Comparison of ENCODE assay signal across 1 cellular context in the genomic region with DNA sequence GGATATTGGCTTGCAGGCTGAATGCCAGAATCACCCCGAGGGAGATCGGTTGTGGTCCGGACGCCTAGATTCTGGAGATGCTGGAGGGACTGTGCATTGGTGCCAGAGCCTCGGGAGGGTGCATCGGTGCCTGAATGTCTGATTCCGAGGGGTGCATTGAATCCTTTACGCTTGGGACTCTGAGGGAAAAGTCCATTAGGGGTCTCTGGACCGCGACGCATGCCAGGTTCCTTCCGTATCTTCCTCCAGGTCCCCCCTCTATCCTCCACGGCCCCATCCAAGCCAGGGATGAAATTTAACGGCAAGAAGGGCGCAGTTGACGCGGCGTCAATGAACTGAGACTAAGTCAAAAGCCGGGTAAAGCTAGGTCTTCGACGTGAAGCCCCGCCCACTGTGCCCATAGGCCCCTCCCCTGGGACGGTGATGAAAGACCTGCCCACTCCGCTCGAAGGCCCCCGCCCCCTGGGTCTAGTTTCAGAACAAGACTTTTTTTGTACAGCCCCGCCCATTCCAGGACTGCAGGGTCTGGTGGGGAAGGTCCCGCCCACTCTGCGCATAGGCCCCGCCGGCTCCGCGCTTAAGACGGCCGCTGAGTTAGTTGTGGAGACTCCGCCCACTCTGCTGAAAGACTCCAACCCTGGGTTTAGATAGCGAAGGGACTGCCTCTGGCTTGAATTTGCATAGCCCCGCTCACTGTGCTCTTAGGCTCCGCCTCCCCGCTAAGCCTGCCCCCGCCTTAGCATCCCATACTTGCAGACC.
A peak's percentile ranks its signal among the peaks of the same experiment; 100 is the strongest.
TF ChIP-seq lines count a peak whose summit lies in the region.

No MANE protein-coding gene starts in this region.

TF ChIP-seq in HEK293, 187 proteins besides CTCF, POLR2A, EP300 and RAD21 (continued from another document and continues in another):
- TF ChIP-seq, protein P1, sequence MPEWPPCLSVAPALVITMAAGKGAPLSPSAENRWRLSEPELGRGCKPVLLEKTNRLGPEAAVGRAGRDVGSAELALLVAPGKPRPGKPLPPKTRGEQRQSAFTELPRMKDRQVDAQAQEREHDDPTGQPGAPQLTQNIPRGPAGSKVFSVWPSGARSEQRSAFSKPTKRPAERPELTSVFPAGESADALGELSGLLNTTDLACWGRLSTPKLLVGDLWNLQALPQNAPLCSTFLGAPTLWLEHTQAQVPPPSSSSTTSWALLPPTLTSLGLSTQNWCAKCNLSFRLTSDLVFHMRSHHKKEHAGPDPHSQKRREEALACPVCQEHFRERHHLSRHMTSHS (tag by site-specific recombination; IDR thresholded peaks at IDR 0.05) = no peak
- TF ChIP-seq SP7 (tag by site-specific recombination; IDR thresholded peaks at IDR 0.05) (no peak; the same call in 1 of the 2 replicates), GLIS2 (tag by site-specific recombination; IDR thresholded peaks at IDR 0.05) (peak; percentile 89; the same call in 1 of the 2 replicates), ZNF239 (tag by site-specific recombination; IDR thresholded peaks at IDR 0.05) (no peak), ZNF544 (tag by site-specific recombination; IDR thresholded peaks at IDR 0.05) (no peak), ZNF155 (tag by site-specific recombination; IDR thresholded peaks at IDR 0.05) (no peak), ZNF416 (tag by site-specific recombination; IDR thresholded peaks at IDR 0.05) (no peak), GLI2 (tag by site-specific recombination; IDR thresholded peaks at IDR 0.05; ENCODE audit: borderline replicate concordance, low read depth) (no peak; the same call in 1 of the 2 replicates), ZNF596 (tag by site-specific recombination; IDR thresholded peaks at IDR 0.05) (0 out of 2 replicates have a peak, but pooled peaks have one; percentile 9), ZNF626 (tag by site-specific recombination; IDR thresholded peaks at IDR 0.05) (no peak), ZNF558 (tag by site-specific recombination; IDR thresholded peaks at IDR 0.05) (peak; percentile 60; the same call in 1 of the 2 replicates), ZNF426 (tag by site-specific recombination; IDR thresholded peaks at IDR 0.05) (no peak), ZSCAN30 (tag by site-specific recombination; IDR thresholded peaks at IDR 0.05) (no peak), FEZF1 (tag by site-specific recombination; IDR thresholded peaks at IDR 0.05) (no peak), ZNF664 (tag by site-specific recombination; IDR thresholded peaks at IDR 0.05) (no peak), ZNF791 (tag by site-specific recombination; IDR thresholded peaks at IDR 0.05) (no peak), ZNF354C (tag by site-specific recombination; IDR thresholded peaks at IDR 0.05; ENCODE audit: borderline replicate concordance, low read depth) (no peak), ZNF302 (tag by site-specific recombination; IDR thresholded peaks at IDR 0.05; ENCODE audit: low read depth) (no peak), SCRT1 (tag by site-specific recombination; IDR thresholded peaks at IDR 0.05; ENCODE audit: borderline replicate concordance) (no peak), OSR2 (tag by site-specific recombination; IDR thresholded peaks at IDR 0.05) (no peak), ZNF37A (tag by site-specific recombination; IDR thresholded peaks at IDR 0.05) (no peak), MZF1 (tag by site-specific recombination; IDR thresholded peaks at IDR 0.05; ENCODE audit: borderline replicate concordance) (no peak), GLIS1 (tag by site-specific recombination; IDR thresholded peaks at IDR 0.05) (peak; percentile 8; the same call in 1 of the 2 replicates), ZNF837 (tag by site-specific recombination; IDR thresholded peaks at IDR 0.05) (no peak), ZNF555 (tag by site-specific recombination; conservative IDR thresholded peaks at IDR 0.05) (no peak), ZNF549 (tag by site-specific recombination; IDR thresholded peaks at IDR 0.05) (no peak), ZBTB20 (tag by site-specific recombination; IDR thresholded peaks at IDR 0.05) (no peak), ZNF529 (tag by site-specific recombination; IDR thresholded peaks at IDR 0.05; ENCODE audit: insufficient replicate concordance) (no peak), ZNF521 (tag by site-specific recombination; IDR thresholded peaks at IDR 0.05) (no peak), ZBTB48 (tag by site-specific recombination; IDR thresholded peaks at IDR 0.05) (peak; percentile 66), ZNF530 (tag by site-specific recombination; IDR thresholded peaks at IDR 0.05; ENCODE audit: low read depth) (no peak), REPIN1 (tag by site-specific recombination; IDR thresholded peaks at IDR 0.05; ENCODE audit: low read depth) (no peak)
- TF ChIP-seq, protein P2, sequence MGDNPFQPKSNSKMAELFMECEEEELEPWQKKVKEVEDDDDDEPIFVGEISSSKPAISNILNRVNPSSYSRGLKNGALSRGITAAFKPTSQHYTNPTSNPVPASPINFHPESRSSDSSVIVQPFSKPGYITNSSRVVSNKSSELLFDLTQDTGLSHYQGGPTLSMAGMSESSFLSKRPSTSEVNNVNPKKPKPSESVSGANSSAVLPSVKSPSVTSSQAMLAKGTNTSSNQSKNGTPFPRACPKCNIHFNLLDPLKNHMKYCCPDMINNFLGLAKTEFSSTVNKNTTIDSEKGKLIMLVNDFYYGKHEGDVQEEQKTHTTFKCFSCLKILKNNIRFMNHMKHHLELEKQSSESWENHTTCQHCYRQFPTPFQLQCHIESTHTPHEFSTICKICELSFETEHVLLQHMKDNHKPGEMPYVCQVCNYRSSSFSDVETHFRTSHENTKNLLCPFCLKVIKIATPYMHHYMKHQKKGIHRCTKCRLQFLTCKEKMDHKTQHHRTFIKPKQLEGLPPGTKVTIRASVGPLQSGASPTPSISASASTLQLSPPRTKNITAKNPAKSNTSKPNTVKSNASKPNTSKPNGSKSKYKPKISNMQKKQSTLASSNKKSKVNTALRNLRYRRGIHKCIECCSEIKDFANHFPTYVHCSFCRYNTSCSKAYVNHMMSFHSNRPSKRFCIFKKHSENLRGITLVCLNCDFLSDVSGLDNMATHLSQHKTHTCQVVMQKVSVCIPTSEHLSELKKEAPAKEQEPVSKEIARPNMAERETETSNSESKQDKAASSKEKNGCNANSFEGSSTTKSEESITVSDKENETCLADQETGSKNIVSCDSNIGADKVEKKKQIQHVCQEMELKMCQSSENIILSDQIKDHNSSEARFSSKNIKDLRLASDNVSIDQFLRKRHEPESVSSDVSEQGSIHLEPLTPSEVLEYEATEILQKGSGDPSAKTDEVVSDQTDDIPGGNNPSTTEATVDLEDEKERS (tag by site-specific recombination; IDR thresholded peaks at IDR 0.05) = no peak
- TF ChIP-seq, protein P3, sequence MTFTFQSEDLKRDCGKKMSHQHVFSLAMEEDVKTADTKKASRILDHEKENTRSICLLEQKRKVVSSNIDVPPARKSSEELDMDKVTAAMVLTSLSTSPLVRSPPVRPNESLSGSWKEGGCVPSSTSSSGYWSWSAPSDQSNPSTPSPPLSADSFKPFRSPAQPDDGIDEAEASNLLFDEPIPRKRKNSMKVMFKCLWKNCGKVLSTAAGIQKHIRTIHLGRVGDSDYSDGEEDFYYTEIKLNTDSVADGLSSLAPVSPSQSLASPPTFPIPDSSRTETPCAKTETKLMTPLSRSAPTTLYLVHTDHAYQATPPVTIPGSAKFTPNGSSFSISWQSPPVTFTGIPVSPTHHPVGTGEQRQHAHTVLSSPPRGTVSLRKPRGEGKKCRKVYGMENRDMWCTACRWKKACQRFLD (tag by site-specific recombination; IDR thresholded peaks at IDR 0.05) = no peak
- TF ChIP-seq, protein P4, sequence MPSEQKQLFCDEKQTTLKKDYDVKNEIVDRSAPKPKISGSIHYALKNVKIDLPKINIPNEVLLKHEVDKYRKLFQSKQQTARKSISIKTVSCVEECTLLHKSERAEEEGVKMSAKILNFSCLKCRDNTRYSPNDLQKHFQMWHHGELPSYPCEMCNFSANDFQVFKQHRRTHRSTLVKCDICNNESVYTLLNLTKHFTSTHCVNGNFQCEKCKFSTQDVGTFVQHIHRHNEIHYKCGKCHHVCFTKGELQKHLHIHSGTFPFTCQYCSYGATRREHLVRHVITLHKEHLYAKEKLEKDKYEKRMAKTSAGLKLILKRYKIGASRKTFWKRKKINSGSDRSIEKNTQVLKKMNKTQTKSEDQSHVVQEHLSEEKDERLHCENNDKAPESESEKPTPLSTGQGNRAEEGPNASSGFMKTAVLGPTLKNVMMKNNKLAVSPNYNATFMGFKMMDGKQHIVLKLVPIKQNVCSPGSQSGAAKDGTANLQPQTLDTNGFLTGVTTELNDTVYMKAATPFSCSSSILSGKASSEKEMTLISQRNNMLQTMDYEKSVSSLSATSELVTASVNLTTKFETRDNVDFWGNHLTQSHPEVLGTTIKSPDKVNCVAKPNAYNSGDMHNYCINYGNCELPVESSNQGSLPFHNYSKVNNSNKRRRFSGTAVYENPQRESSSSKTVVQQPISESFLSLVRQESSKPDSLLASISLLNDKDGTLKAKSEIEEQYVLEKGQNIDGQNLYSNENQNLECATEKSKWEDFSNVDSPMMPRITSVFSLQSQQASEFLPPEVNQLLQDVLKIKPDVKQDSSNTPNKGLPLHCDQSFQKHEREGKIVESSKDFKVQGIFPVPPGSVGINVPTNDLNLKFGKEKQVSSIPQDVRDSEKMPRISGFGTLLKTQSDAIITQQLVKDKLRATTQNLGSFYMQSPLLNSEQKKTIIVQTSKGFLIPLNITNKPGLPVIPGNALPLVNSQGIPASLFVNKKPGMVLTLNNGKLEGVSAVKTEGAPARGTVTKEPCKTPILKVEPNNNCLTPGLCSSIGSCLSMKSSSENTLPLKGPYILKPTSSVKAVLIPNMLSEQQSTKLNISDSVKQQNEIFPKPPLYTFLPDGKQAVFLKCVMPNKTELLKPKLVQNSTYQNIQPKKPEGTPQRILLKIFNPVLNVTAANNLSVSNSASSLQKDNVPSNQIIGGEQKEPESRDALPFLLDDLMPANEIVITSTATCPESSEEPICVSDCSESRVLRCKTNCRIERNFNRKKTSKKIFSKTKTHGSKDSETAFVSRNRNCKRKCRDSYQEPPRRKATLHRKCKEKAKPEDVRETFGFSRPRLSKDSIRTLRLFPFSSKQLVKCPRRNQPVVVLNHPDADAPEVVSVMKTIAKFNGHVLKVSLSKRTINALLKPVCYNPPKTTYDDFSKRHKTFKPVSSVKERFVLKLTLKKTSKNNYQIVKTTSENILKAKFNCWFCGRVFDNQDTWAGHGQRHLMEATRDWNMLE (tag by site-specific recombination; conservative IDR thresholded peaks at IDR 0.05; ENCODE audit: low read depth) = no peak
- TF ChIP-seq, protein P5, sequence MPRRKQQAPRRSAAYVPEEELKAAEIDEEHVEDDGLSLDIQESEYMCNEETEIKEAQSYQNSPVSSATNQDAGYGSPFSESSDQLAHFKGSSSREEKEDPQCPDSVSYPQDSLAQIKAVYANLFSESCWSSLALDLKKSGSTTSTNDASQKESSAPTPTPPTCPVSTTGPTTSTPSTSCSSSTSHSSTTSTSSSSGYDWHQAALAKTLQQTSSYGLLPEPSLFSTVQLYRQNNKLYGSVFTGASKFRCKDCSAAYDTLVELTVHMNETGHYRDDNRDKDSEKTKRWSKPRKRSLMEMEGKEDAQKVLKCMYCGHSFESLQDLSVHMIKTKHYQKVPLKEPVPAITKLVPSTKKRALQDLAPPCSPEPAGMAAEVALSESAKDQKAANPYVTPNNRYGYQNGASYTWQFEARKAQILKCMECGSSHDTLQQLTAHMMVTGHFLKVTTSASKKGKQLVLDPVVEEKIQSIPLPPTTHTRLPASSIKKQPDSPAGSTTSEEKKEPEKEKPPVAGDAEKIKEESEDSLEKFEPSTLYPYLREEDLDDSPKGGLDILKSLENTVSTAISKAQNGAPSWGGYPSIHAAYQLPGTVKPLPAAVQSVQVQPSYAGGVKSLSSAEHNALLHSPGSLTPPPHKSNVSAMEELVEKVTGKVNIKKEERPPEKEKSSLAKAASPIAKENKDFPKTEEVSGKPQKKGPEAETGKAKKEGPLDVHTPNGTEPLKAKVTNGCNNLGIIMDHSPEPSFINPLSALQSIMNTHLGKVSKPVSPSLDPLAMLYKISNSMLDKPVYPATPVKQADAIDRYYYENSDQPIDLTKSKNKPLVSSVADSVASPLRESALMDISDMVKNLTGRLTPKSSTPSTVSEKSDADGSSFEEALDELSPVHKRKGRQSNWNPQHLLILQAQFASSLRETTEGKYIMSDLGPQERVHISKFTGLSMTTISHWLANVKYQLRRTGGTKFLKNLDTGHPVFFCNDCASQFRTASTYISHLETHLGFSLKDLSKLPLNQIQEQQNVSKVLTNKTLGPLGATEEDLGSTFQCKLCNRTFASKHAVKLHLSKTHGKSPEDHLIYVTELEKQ (tag by site-specific recombination; IDR thresholded peaks at IDR 0.05; ENCODE audit: borderline replicate concordance) = no peak
- TF ChIP-seq, protein P6, sequence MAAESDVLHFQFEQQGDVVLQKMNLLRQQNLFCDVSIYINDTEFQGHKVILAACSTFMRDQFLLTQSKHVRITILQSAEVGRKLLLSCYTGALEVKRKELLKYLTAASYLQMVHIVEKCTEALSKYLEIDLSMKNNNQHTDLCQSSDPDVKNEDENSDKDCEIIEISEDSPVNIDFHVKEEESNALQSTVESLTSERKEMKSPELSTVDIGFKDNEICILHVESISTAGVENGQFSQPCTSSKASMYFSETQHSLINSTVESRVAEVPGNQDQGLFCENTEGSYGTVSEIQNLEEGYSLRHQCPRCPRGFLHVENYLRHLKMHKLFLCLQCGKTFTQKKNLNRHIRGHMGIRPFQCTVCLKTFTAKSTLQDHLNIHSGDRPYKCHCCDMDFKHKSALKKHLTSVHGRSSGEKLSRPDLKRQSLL (tag by site-specific recombination; IDR thresholded peaks at IDR 0.05) = no peak
- TF ChIP-seq, protein P7, sequence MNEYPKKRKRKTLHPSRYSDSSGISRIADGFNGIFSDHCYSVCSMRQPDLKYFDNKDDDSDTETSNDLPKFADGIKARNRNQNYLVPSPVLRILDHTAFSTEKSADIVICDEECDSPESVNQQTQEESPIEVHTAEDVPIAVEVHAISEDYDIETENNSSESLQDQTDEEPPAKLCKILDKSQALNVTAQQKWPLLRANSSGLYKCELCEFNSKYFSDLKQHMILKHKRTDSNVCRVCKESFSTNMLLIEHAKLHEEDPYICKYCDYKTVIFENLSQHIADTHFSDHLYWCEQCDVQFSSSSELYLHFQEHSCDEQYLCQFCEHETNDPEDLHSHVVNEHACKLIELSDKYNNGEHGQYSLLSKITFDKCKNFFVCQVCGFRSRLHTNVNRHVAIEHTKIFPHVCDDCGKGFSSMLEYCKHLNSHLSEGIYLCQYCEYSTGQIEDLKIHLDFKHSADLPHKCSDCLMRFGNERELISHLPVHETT (tag by site-specific recombination; IDR thresholded peaks at IDR 0.05) = no peak
- TF ChIP-seq, protein P8, sequence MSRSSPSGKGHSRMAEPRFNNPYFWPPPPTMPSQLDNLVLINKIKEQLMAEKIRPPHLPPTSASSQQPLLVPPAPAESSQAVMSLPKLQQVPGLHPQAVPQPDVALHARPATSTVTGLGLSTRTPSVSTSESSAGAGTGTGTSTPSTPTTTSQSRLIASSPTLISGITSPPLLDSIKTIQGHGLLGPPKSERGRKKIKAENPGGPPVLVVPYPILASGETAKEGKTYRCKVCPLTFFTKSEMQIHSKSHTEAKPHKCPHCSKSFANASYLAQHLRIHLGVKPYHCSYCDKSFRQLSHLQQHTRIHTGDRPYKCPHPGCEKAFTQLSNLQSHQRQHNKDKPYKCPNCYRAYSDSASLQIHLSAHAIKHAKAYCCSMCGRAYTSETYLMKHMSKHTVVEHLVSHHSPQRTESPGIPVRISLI (tag by site-specific recombination; IDR thresholded peaks at IDR 0.05) = peak; percentile 89; the same call in 1 of the 2 replicates
